In genomic region chr7:84219310-84219709, GRCh38 we compare ENCODE assay signal across 1 cellular context.
TF ChIP-seq lines count a peak whose summit lies in the region.

No MANE protein-coding gene starts in this region.

TF ChIP-seq in A549, 52 proteins besides CTCF, POLR2A, EP300 and RAD21 (continued from another document):
- no peak for TF ChIP-seq E2F6 (IDR thresholded peaks at IDR 0.05; ENCODE audit: borderline replicate concordance, low read depth)
